8 cellular contexts compared by ENCODE assay signal in the genomic region with DNA sequence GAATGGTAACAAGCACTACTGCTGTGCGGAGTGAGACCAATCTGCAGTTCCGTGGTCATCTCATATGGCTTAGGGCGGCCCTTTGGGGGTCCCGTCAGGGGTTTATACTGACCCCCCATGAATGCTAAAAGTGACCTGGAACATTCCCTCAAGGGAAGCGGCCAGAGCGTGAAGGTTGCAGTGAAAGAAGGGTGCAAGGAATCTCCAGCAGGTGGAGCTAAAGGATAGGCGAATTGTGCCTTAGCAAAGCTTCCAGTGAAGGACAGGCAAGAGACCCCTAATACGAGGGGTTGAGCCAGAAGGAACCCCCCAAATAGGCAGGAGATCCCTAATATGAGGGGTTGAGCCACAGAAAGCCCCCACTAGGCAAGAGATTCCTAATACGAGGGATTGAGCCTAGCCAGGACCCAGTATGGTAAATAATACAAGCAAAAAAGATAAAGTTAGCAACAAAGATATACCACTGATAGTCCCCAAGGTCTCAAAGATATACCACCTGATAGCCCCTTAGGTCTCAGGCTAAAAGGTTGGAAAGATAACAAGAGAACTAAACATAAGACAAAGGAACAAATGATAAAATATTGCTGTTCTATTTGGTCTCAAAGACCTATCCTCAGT. TPM values are rescaled to one million over a fixed set of nuclear protein-coding genes. Genes with fewer than 3 reads are reported as not detected.
DNase-seq lines count a peak whose midpoint lies in the region; ATAC-seq and TF ChIP-seq lines count a peak whose summit lies in the region.

No MANE protein-coding gene starts in this region.

- DNase-seq in GM12865 (ENCODE audit: low read depth) (peak; percentile 74), NCI-H2107 (lab: John Stamatoyannopoulos, UW) (peak; percentile 8), dermis blood vessel endothelial cell (peak; percentile 85), lower lobe of right lung (no peak)
- peak; percentile 41 to 63 for DNase-seq in activated CD4-positive, alpha-beta T cell treated with anti-CD3 and anti-CD28 coated beads for 4 hours
- peak; percentile 7 to 28 for DNase-seq in stimulated activated CD8-positive, alpha-beta memory T cell treated with anti-CD3 and anti-CD28 coated beads, Interleukin-7, amount 100 ng/mL, for 1 hour (ENCODE audit: low read depth in 2 of 2)

- no peaks in the 10 kb centered on the region for H3K9me3 ChIP-seq in lower lobe of right lung

- intact Hi-C loops in lower lobe of right lung (cut with DNase I) = no loop called here

- H3K27ac ChIP-seq in 22Rv1 (no peak overlapping the region), lower lobe of right lung (no peak overlapping the region)

- H3K4me1 ChIP-seq in lower lobe of right lung = no peaks in the 10 kb centered on the region

- TF ChIP-seq CTCF in 22Rv1 (IDR thresholded peaks at IDR 0.05) (peak; percentile 84), GM12865 (IDR thresholded peaks at IDR 0.05; ENCODE audit: insufficient read depth, low read depth, low read length, missing control alignments) (peak; percentile 81), lower lobe of right lung (IDR thresholded peaks at IDR 0.05) (peak; percentile 82)

- no peaks in the 10 kb centered on the region for H3K27me3 ChIP-seq in lower lobe of right lung (ENCODE audit: low read depth)

- no peak overlapping the region for H3K4me3 ChIP-seq in GM12865 (ENCODE audit: low read depth, low read length)
- no peak overlapping the region for H3K4me3 ChIP-seq in lower lobe of right lung

- H3K36me3 ChIP-seq in lower lobe of right lung = peaks cover 12% of the 10 kb centered on the region

- peak; percentile 69 to 78 for ATAC-seq in lower lobe of right lung
- ATAC-seq in GM21360 (IDR thresholded peaks at IDR 0.05; ENCODE audit: unreplicated experiment) = no peak

RNA-seq across cellular contexts. Expression of a gene that starts 27.5 kb away (rescaled TPM):
- total RNA-seq in dermis blood vessel endothelial cell (33.9 and 36.2 TPM in 2 replicates), lower lobe of right lung (34.7 TPM)

RNA-seq across cellular contexts. Expression of a gene that starts 32.8 kb away (rescaled TPM):
- 3.4 and 4.1 TPM in 2 replicates for total RNA-seq in dermis blood vessel endothelial cell
- 23.8 TPM for total RNA-seq in lower lobe of right lung

RNA-seq across cellular contexts. Expression of a gene that starts 50.4 kb away (rescaled TPM):
- total RNA-seq in dermis blood vessel endothelial cell = not detected in 2 replicates
- total RNA-seq in lower lobe of right lung = 2.3 TPM

RNA-seq across cellular contexts. Expression of a gene that starts 59.8 kb away (rescaled TPM):
- not detected in 2 replicates for total RNA-seq in dermis blood vessel endothelial cell
- total RNA-seq in lower lobe of right lung = not detected
